ENCODE assay signal across 8 cellular contexts in genomic region chr10:8331896-8332729, GRCh38.
A peak's percentile ranks its signal among the peaks of the same experiment; 100 is the strongest.
DNase-seq lines count a peak whose midpoint lies in the region; ATAC-seq and TF ChIP-seq lines count a peak whose summit lies in the region.

No MANE protein-coding gene starts in this region.

- TF ChIP-seq CTCF in spleen (IDR thresholded peaks at IDR 0.05 in 8 of 11, conservative IDR thresholded peaks at IDR 0.05 in 3 of 11) = no peak

- peak overlapping the region in 4 of 8 donors; percentile 59 to 80 (median 63) for H3K27ac ChIP-seq in spleen

- 3 to 4% (median 3%) methylated on average over 33 to 34 of the region's 34 CpGs for WGBS in spleen, 5 donors

- ATAC-seq in GM18861 (IDR thresholded peaks at IDR 0.05; ENCODE audit: unreplicated experiment) (peak; percentile 95), HG03175 (IDR thresholded peaks at IDR 0.05; ENCODE audit: unreplicated experiment) (peak; percentile 95)

- H3K4me3 ChIP-seq in iPS-15b (ENCODE audit: low read depth, low read length) = peak overlapping the region; percentile 48
- H3K4me3 ChIP-seq in spleen = peak overlapping the region in 7 of 8 donors; percentile 19 to 67 (median 31)

- H3K9me3 ChIP-seq in iPS-15b (ENCODE audit: control insufficient read depth, insufficient read depth, low read length) (no peaks in the 10 kb centered on the region), spleen (no peaks in the 10 kb centered on the region)

- intact Hi-C loops in spleen (cut with DNase I; ENCODE audit: low total_unique reads) = no loop called here

- H3K36me3 ChIP-seq in iPS-15b (ENCODE audit: control insufficient read depth, insufficient read depth, low read length) = no peaks in the 10 kb centered on the region
- no peaks in the 10 kb centered on the region for H3K36me3 ChIP-seq in spleen

- peaks cover 20% of the 10 kb centered on the region for H3K27me3 ChIP-seq in iPS-15b (ENCODE audit: control insufficient read depth, insufficient read depth, low read length)
- H3K27me3 ChIP-seq in spleen (replicated peaks in 1 of 7) = peaks cover 0 to 51% (median 14%) of the 10 kb centered on the region in 7 donors

- H3K4me1 ChIP-seq in iPS-15b (ENCODE audit: control insufficient read depth, insufficient read depth, low read length) (peaks cover 6% of the 10 kb centered on the region), spleen (peaks cover 0 to 27% (median 10%) of the 10 kb centered on the region in 6 donors)

- no peak for TF ChIP-seq POLR2A in spleen (IDR thresholded peaks at IDR 0.05)

- H3K9ac ChIP-seq in iPS-15b (ENCODE audit: low read depth, low read length) = no peak overlapping the region

- peak; percentile 21 for DNase-seq in 8988T
- DNase-seq in T-helper 2 cell = peak; percentile 74 to 100 (median 88)
- peak; percentile 83 for DNase-seq in amniotic epithelial cell (ENCODE audit: low read depth)
- DNase-seq in spleen = peak; percentile 92
- no peak for DNase-seq in RKO (ENCODE audit: low spot score)
